In the genomic region with DNA sequence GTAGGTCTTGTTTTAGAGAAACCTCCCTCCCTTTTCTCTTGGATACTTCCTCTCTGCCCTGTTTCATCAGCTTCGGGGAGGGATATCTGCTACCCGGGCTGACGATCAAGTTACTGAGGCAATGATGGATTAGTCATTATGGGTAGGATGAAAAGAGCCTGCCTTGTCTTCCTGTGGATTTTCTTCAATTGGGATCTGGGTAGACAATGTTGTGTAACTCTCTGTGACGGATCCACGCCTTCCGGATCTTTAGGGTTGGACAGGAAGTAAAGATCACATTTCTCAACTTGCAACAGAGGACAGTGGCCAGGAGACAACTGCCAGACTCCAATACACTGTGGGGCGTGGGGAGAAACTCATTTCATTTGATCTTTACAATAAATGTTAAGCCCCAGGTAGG, we compare ENCODE assay signal across 8 cellular contexts. TPM values are rescaled to one million over a fixed set of nuclear protein-coding genes. Genes with fewer than 3 reads are reported as not detected.
DNase-seq lines count a peak whose midpoint lies in the region; ATAC-seq, FAIRE-seq and TF ChIP-seq lines count a peak whose summit lies in the region.

No MANE protein-coding gene starts in this region.

- H3K27me3 Mint-ChIP-seq in HFFc6 (ENCODE audit: insufficient read depth) (peaks cover 6% of the 10 kb centered on the region), endothelial cell (ENCODE audit: unreplicated experiment) (peaks cover 4% of the 10 kb centered on the region)

- H3K9me3 Mint-ChIP-seq in HFFc6: no peaks in the 10 kb centered on the region
- H3K9me3 Mint-ChIP-seq in endothelial cell (ENCODE audit: unreplicated experiment): no peaks in the 10 kb centered on the region

- H3K4me3 Mint-ChIP-seq in HFFc6: peak overlapping the region; percentile 54
- H3K4me3 Mint-ChIP-seq in endothelial cell (ENCODE audit: unreplicated experiment): no peak overlapping the region

- peak; percentile 77 for DNase-seq in HFFc6
- DNase-seq in SKM-1 treated with dmso at 0.1 percent for 144 hours (lab: John Stamatoyannopoulos, UW; ENCODE audit: unreplicated experiment): peak; percentile 69
- DNase-seq in Right ventricle myocardium superior: no peak
- peak; percentile 89 for DNase-seq in skeletal muscle cell (ENCODE audit: low read depth)
- DNase-seq in D721Med (ENCODE audit: insufficient read length, low spot score): no peak
- no peak for DNase-seq in endothelial cell (ENCODE audit: low spot score)
- DNase-seq in NCI-H526 (lab: John Stamatoyannopoulos, UW): no peak

- no peaks in the 10 kb centered on the region for H3K36me3 Mint-ChIP-seq in HFFc6 (ENCODE audit: low read depth)
- H3K36me3 Mint-ChIP-seq in endothelial cell (ENCODE audit: low read depth, unreplicated experiment): no peaks in the 10 kb centered on the region

- TF ChIP-seq CTCF in HFFc6 (IDR thresholded peaks at IDR 0.05) (no peak), D721Med (IDR thresholded peaks at IDR 0.05; ENCODE audit: insufficient read depth, missing control alignments) (no peak), endothelial cell (IDR thresholded peaks at IDR 0.05; ENCODE audit: unreplicated experiment) (no peak)

- no peak for FAIRE-seq in D721Med (lab: Jason Lieb, UNC)

- intact Hi-C loops in Right ventricle myocardium superior (cut with DNase I): no loop called here

- H3K27ac Mint-ChIP-seq in HFFc6: peak overlapping the region; percentile 76
- no peak overlapping the region for H3K27ac Mint-ChIP-seq in endothelial cell (ENCODE audit: unreplicated experiment)

- ATAC-seq in Right ventricle myocardium superior (ENCODE audit: poor library complexity) (peak; percentile 76), HG03097 (IDR thresholded peaks at IDR 0.05; ENCODE audit: low FRiP score, unreplicated experiment) (no peak)

- H3K4me1 Mint-ChIP-seq in HFFc6 (ENCODE audit: low read depth): peaks cover 21% of the 10 kb centered on the region
- H3K4me1 Mint-ChIP-seq in endothelial cell (ENCODE audit: unreplicated experiment): peaks cover 10% of the 10 kb centered on the region

- H3K4me3 ChIP-seq in skeletal muscle cell (ENCODE audit: low read depth, low read length): no peak overlapping the region

RNA-seq across cellular contexts. Expression of gene CHST6, which starts 11.3 kb away (rescaled TPM):
- total RNA-seq in HFFc6 (2021; fragmentation: NEBNext Ultra II Directional; extraction: Animal tissue kit (Norgen Biotek cat#: 25700)): under 1 TPM in 2 of 6 experiments, not detected in 4; 0.05 TPM
- total RNA-seq in Right ventricle myocardium superior: 0.78 TPM
- total RNA-seq in endothelial cell (ENCODE audit: unreplicated experiment): 5.3 TPM

RNA-seq across cellular contexts. Expression of gene CHST5, which starts 29.3 kb away (rescaled TPM):
- not detected for total RNA-seq in HFFc6 (2021; fragmentation: NEBNext Ultra II Directional; extraction: Animal tissue kit (Norgen Biotek cat#: 25700))
- total RNA-seq in Right ventricle myocardium superior (0.22 TPM), endothelial cell (ENCODE audit: unreplicated experiment) (0.13 TPM)

RNA-seq across cellular contexts. Expression of gene TMEM170A, which starts 42.1 kb away (rescaled TPM):
- 10 to 100 TPM in 4 of 6 experiments, 1 to 10 TPM in 2; 8.2 to 11.7 (median 10.6) TPM for total RNA-seq in HFFc6 (2021; fragmentation: NEBNext Ultra II Directional; extraction: Animal tissue kit (Norgen Biotek cat#: 25700))
- 9.5 TPM for total RNA-seq in Right ventricle myocardium superior
- total RNA-seq in endothelial cell (ENCODE audit: unreplicated experiment): 38.0 TPM

RNA-seq across cellular contexts. Expression of gene TMEM231, which starts 49.5 kb away (rescaled TPM):
- total RNA-seq in HFFc6 (2021; fragmentation: NEBNext Ultra II Directional; extraction: Animal tissue kit (Norgen Biotek cat#: 25700)): 10 to 100 TPM in 3 of 6 experiments, 1 to 10 TPM in 3; 9.0 to 14.5 (median 10.0) TPM
- total RNA-seq in Right ventricle myocardium superior: 4.1 TPM
- 14.5 TPM for total RNA-seq in endothelial cell (ENCODE audit: unreplicated experiment)

RNA-seq across cellular contexts. Expression of gene GABARAPL2, which starts 59.6 kb away (rescaled TPM):
- 100 to 1,000 TPM in 3 of 6 experiments, 10 to 100 TPM in 3; 82.0 to 114 (median 100) TPM for total RNA-seq in HFFc6 (2021; fragmentation: NEBNext Ultra II Directional; extraction: Animal tissue kit (Norgen Biotek cat#: 25700))
- 239 TPM for total RNA-seq in Right ventricle myocardium superior
- total RNA-seq in endothelial cell (ENCODE audit: unreplicated experiment): 222 TPM

Comparison
In these comparisons a context has a peak if more than half of its experiments do, and no peak if none do; other contexts are left out.
1. DNase-seq: peak in HFFc6 (single experiment), SKM-1 treated with dmso at 0.1 percent for 144 hours (single experiment) and skeletal muscle cell (single experiment); none in Right ventricle myocardium superior (single experiment), D721Med (single experiment), endothelial cell (single experiment) and NCI-H526 (0 of 2).